22 cellular contexts compared by ENCODE assay signal in genomic region chr2:95366514-95366913, GRCh38.
"Had no signal": no experiment of that assay in that cellular context is flagged by ENCODE, and none has a peak within 500 bp of the region (broad histone marks: within the 10 kb centered on the region; RNA-seq: fewer than 3 reads in every experiment).

No MANE protein-coding gene starts in this region.

- H3K4me3 ChIP-seq: heart right ventricle, hepatocyte, left lung, pancreas, prostate gland, smooth muscle cell, stomach, thoracic aorta, tibial artery, upper lobe of right lung had no signal

- H3K27ac ChIP-seq: heart right ventricle, hepatocyte, left lung, pancreas, prostate gland, stomach, thoracic aorta, tibial artery, upper lobe of right lung had no signal

- ATAC-seq: heart right ventricle; left cardiac atrium; left lung; naive thymus-derived CD8-positive, alpha-beta T cell; pancreas; right cardiac atrium; stimulated activated naive B cell treated with anti-CD40 and anti-IgM and Interleukin-4, amounts not matched to agents 10 μg/mL and 1 μg/mL and 100 μg/mL, for 72 hours; stimulated activated naive CD8-positive, alpha-beta T cell treated with anti-CD3 and anti-CD28 coated beads, Interleukin-15, Interleukin-2, amounts not matched to agents 100 U/mL and 50 U/mL, for 24 hours; upper lobe of right lung had no signal

- H3K4me2 ChIP-seq: hepatocyte, smooth muscle cell had no signal

- DNase-seq: heart right ventricle; kidney glomerular epithelial cell; left cardiac atrium; nucleus accumbens; retina; right cardiac atrium; stimulated activated CD4-positive, alpha-beta T cell treated with anti-CD3 and anti-CD28 coated beads, Interleukin-12 subunit alpha, Interleukin-12 subunit beta, amount 100 ng/mL, for 4 hours; stimulated activated CD4-positive, alpha-beta T cell treated with anti-CD3 and anti-CD28 coated beads, Interleukin-15, amount 100 ng/mL, for 24 hours; stimulated activated CD4-positive, alpha-beta T cell treated with anti-CD3 and anti-CD28 coated beads, Interleukin-2, amount 100 ng/mL, for 24 hours; stimulated activated CD4-positive, alpha-beta T cell treated with anti-CD3 and anti-CD28 coated beads, Interleukin-4, amount 100 ng/mL, for 1 hour; stimulated activated naive B cell treated with anti-CD40 and anti-IgM and Interleukin-4, amounts not matched to agents 10 μg/mL and 1 μg/mL and 100 μg/mL, for 72 hours; stimulated activated naive CD8-positive, alpha-beta T cell treated with anti-CD3 and anti-CD28 coated beads, Interleukin-15, Interleukin-2, amounts not matched to agents 100 U/mL and 50 U/mL, for 24 hours; stomach had no signal

- H3K4me1 ChIP-seq: heart right ventricle, left lung, pancreas, prostate gland, stomach, tibial artery, upper lobe of right lung had no signal

- H3K36me3 ChIP-seq: heart right ventricle, left lung, pancreas, prostate gland, stomach, thoracic aorta, tibial artery, upper lobe of right lung had no signal

- H2AFZ ChIP-seq: hepatocyte had no signal

- H3K9me3 ChIP-seq: pancreas, prostate gland, thoracic aorta, tibial artery, upper lobe of right lung had no signal

- H3K27me3 ChIP-seq: heart right ventricle, hepatocyte, pancreas, stomach, tibial artery, upper lobe of right lung had no signal
